1 cellular context compared by ENCODE assay signal in genomic region chr2:110783474-110783873, GRCh38.
TF ChIP-seq lines count a peak whose summit lies in the region.

No MANE protein-coding gene starts in this region.

TF ChIP-seq in HepG2, 621 proteins besides CTCF, POLR2A, EP300 and RAD21:
- TF ChIP-seq MNT (IDR thresholded peaks at IDR 0.05) (peak; percentile 94), ZNF124 (CRISPR knock-in tag; IDR thresholded peaks at IDR 0.05) (no peak)
